Comparison of ENCODE assay signal across 17 cellular contexts in genomic region chr14:104940526-104941150, GRCh38.
DNase-seq lines count a peak whose midpoint lies in the region; ATAC-seq and TF ChIP-seq lines count a peak whose summit lies in the region.
"Had no signal": no experiment of that assay in that cellular context is flagged by ENCODE, and none has a peak within 500 bp of the region (broad histone marks: within the 10 kb centered on the region; RNA-seq: fewer than 3 reads in every experiment).

No MANE protein-coding gene starts in this region.

- DNase-seq in AG08395 (ENCODE audit: low spot score) = peak; percentile 2
- DNase-seq in ELF-1 (ENCODE audit: low read depth, low spot score) = peak; percentile 18
- no peak for DNase-seq in RWPE1 (ENCODE audit: low spot score)
- peak; percentile 53 for DNase-seq in iPS-NIHi11 (ENCODE audit: low spot score)
- DNase-seq in GM19240 (ENCODE audit: insufficient read length, low spot score) = no peak
- DNase-seq in NCI-H2227 (lab: John Stamatoyannopoulos, UW; ENCODE audit: unreplicated experiment) = no peak
- DNase-seq: amniotic stem cell; Kasumi-1; mesenchymal stem cell; NCI-H226; stimulated activated CD4-positive, alpha-beta T cell treated with anti-CD3 and anti-CD28 coated beads, Interleukin-4, amount 100 ng/mL, for 24 hours; T1000 had no signal

- TF ChIP-seq CTCF in RWPE1 (conservative IDR thresholded peaks at IDR 0.05; ENCODE audit: low read depth) = no peak

- H3K27ac ChIP-seq in RWPE1 = peak overlapping the region; percentile 43
- H3K27ac ChIP-seq: Peyer's patch, prostate gland had no signal

- CTCF ChIA-PET in RWPE1 (lab: Yijun Ruan, JAX) = interaction anchor here (0.6 kb wide), 1 partner anchor 1470 kb away, joined by 3 read pairs; no protein-coding TSS in a partner anchor

- ATAC-seq in HG03378 (IDR thresholded peaks at IDR 0.05; ENCODE audit: unreplicated experiment) (no peak), HG02938 (IDR thresholded peaks at IDR 0.05; ENCODE audit: unreplicated experiment) (no peak)
- ATAC-seq: stimulated activated naive CD8-positive, alpha-beta T cell treated with anti-CD3 and anti-CD28 coated beads, Interleukin-15, amount 100 ng/mL, for 72 hours had no signal

- POLR2A ChIA-PET in RWPE1 (lab: Yijun Ruan, JAX; ENCODE audit: low non-redundant PET) = no interaction called here

Comparison
In these comparisons a context has a peak if more than half of its experiments do, and no peak if none do; other contexts are left out.
1. DNase-seq: peak in AG08395 (single experiment), ELF-1 (single experiment) and iPS-NIHi11 (single experiment); none in RWPE1 (single experiment), GM19240 (single experiment) and NCI-H2227 (single experiment).